Comparison of ENCODE assay signal across 8 cellular contexts in the genomic region with DNA sequence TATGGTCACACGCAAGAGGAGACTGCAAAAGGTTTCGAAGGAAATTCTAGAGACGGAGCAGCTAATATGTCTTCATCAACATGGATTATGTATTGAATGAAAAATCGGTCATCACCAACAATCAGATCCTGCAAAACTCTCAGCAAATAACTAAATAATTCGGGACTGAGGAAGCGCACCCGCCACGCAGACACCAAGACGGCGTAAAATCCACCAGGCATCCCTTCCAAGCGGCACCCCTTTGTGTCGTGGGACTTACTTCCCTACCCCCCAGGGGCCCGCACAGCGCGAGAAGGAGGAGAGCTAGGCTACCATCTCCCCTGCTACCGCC. TPM values are rescaled to one million over a fixed set of nuclear protein-coding genes. Genes with fewer than 3 reads are reported as not detected.
DNase-seq lines count a peak whose midpoint lies in the region; ATAC-seq, FAIRE-seq and TF ChIP-seq lines count a peak whose summit lies in the region.

No MANE protein-coding gene starts in this region.

- WGBS in heart left ventricle, 4 donors = 0 to 3% (median 0%) methylated on average over 16 of the region's 16 CpGs

- no peaks in the 10 kb centered on the region for H3K27me3 ChIP-seq in heart left ventricle
- no peaks in the 10 kb centered on the region for H3K27me3 ChIP-seq in gastrocnemius medialis

- TF ChIP-seq POLR2A in heart left ventricle (IDR thresholded peaks at IDR 0.05) = no peak
- TF ChIP-seq POLR2A in gastrocnemius medialis (IDR thresholded peaks at IDR 0.05) = no peak

- intact Hi-C loops in heart left ventricle (cut with DNase I) (loop anchor here in 6 of 10 donors (2.0 to 10.0 kb wide), 6 partner anchors 36 to 621 kb away; a partner anchor contains a TSS), gastrocnemius medialis (cut with DNase I; ENCODE audit: low total_unique reads) (loop anchor here (2.0 to 10.0 kb wide), 4 partner anchors 35 to 529 kb away; a partner anchor contains a TSS)

- no peaks in the 10 kb centered on the region for H3K9me3 Mint-ChIP-seq in activated T-cell treated with anti-CD3 and anti-CD28 coated beads, Interleukin-2, amount 50 U/mL, for 72 hours

- in situ Hi-C loops in gastrocnemius medialis (cut with MboI; ENCODE audit: low sequenced_read_pairs in 4 of 4) = no loop called here

- peaks cover 0 to 3% of the 10 kb centered on the region in 2 donors for H3K36me3 Mint-ChIP-seq in activated T-cell treated with anti-CD3 and anti-CD28 coated beads, Interleukin-2, amount 50 U/mL, for 72 hours (ENCODE audit: insufficient read depth in 2 of 2)

- no peaks in the 10 kb centered on the region for H3K36me3 ChIP-seq in heart left ventricle
- H3K36me3 ChIP-seq in gastrocnemius medialis = no peaks in the 10 kb centered on the region

- H3K27ac ChIP-seq in heart left ventricle (peak overlapping the region; percentile 2 to 92 (median 83)), gastrocnemius medialis (peak overlapping the region; percentile 83 to 89 (median 86))

- ATAC-seq in HG03097 (IDR thresholded peaks at IDR 0.05; ENCODE audit: low FRiP score, unreplicated experiment) (peak; percentile 37), heart left ventricle (peak; percentile 22 to 50 (median 38)), gastrocnemius medialis (peak; percentile 17 to 27)
- ATAC-seq in activated T-cell treated with anti-CD3 and anti-CD28 coated beads, Interleukin-2, amount 50 U/mL, for 72 hours (replicated peaks in 1 of 2) = peak; percentile 53 to 65

- H3K4me3 ChIP-seq in heart left ventricle = peak overlapping the region; percentile 70 to 100 (median 90)
- peak overlapping the region; percentile 74 to 99 (median 91) for H3K4me3 ChIP-seq in gastrocnemius medialis

- peak overlapping the region; percentile 96 to 97 for H3K4me3 Mint-ChIP-seq in activated T-cell treated with anti-CD3 and anti-CD28 coated beads, Interleukin-2, amount 50 U/mL, for 72 hours

- no peaks in the 10 kb centered on the region for H3K27me3 Mint-ChIP-seq in activated T-cell treated with anti-CD3 and anti-CD28 coated beads, Interleukin-2, amount 50 U/mL, for 72 hours (ENCODE audit: low read depth)

- DNase-seq in activated CD8-positive, alpha-beta memory T cell treated with anti-CD3 and anti-CD28 coated beads, Interleukin-2, amount 50 U/mL, for 1 hour (ENCODE audit: extremely low read depth) = peak; percentile 20
- DNase-seq in activated CD8-positive, alpha-beta memory T cell treated with anti-CD3 and anti-CD28 coated beads, Interleukin-2, amount 50 U/mL, for 4 hours = no peak
- no peak for DNase-seq in activated T-cell treated with anti-CD3 and anti-CD28 coated beads, Interleukin-2, amount 50 U/mL, for 72 hours
- no peak for DNase-seq in heart left ventricle
- DNase-seq in gastrocnemius medialis = peak in 1 of 2 donors; percentile 20
- DNase-seq in D721Med (ENCODE audit: insufficient read length, low spot score) = no peak
- no peak for DNase-seq in NCI-H748 treated with DMSO at 0.1 percent for 48 hours (lab: John Stamatoyannopoulos, UW)

- TF ChIP-seq CTCF in heart left ventricle (IDR thresholded peaks at IDR 0.05) (peak in 4 of 12 donors; percentile 18 to 46 (median 32)), gastrocnemius medialis (IDR thresholded peaks at IDR 0.05 in 4 of 5, conservative IDR thresholded peaks at IDR 0.05 in 1 of 5) (no peak), D721Med (IDR thresholded peaks at IDR 0.05; ENCODE audit: insufficient read depth, missing control alignments) (no peak)

- peak overlapping the region; percentile 73 for H3K27ac Mint-ChIP-seq in activated T-cell treated with anti-CD3 and anti-CD28 coated beads, Interleukin-2, amount 50 U/mL, for 72 hours

- no peak for FAIRE-seq in D721Med (lab: Jason Lieb, UNC)

- peaks cover 74% of the 10 kb centered on the region for H3K4me1 Mint-ChIP-seq in activated T-cell treated with anti-CD3 and anti-CD28 coated beads, Interleukin-2, amount 50 U/mL, for 72 hours (ENCODE audit: low read depth)

- H3K9me3 ChIP-seq in heart left ventricle (no peaks in the 10 kb centered on the region), gastrocnemius medialis (no peaks in the 10 kb centered on the region)

- H3K4me1 ChIP-seq in heart left ventricle (peaks cover 0 to 41% (median 18%) of the 10 kb centered on the region in 12 donors), gastrocnemius medialis (peaks cover 22 to 23% of the 10 kb centered on the region in 2 donors)

RNA-seq across cellular contexts. Expression of a gene that starts 0.7 kb away (rescaled TPM):
- 1 to 10 TPM; 8.0 to 8.7 TPM for total RNA-seq in activated T-cell treated with anti-CD3 and anti-CD28 coated beads, Interleukin-2, amount 50 U/mL, for 72 hours
- total RNA-seq in heart left ventricle (10 to 100 TPM in 7 of 9 donors, 1 to 10 TPM in 2; 5.8 to 17.0 (median 12.6) TPM), gastrocnemius medialis (1 to 10 TPM; 1.0 to 2.4 (median 1.5) TPM)
- 10 to 100 TPM in 1 of 2 donors, 1 to 10 TPM in 1; 9.0 to 19.3 TPM for polyA plus RNA-seq in heart left ventricle

RNA-seq across cellular contexts. Expression of a gene that starts 1.0 kb away (rescaled TPM):
- total RNA-seq in activated T-cell treated with anti-CD3 and anti-CD28 coated beads, Interleukin-2, amount 50 U/mL, for 72 hours = 10 to 100 TPM in 1 of 2 donors, 1 to 10 TPM in 1; 7.5 to 10.4 TPM
- total RNA-seq in heart left ventricle (1 to 10 TPM in 7 of 9 donors, under 1 TPM in 2; 0.50 to 7.2 (median 2.4) TPM), gastrocnemius medialis (1 to 10 TPM in 1 of 4 donors, under 1 TPM in 3; 0.20 to 5.0 (median 0.76) TPM)
- polyA plus RNA-seq in heart left ventricle = 1 to 10 TPM; 1.8 to 5.9 TPM

RNA-seq across cellular contexts. Expression of a gene that starts 30.3 kb away (rescaled TPM):
- total RNA-seq in activated T-cell treated with anti-CD3 and anti-CD28 coated beads, Interleukin-2, amount 50 U/mL, for 72 hours = 10 to 100 TPM; 19.6 to 20.1 TPM
- total RNA-seq in heart left ventricle (10 to 100 TPM; 18.5 to 75.1 (median 27.6) TPM), gastrocnemius medialis (100 to 1,000 TPM; 103 to 204 (median 145) TPM)
- polyA plus RNA-seq in heart left ventricle = 10 to 100 TPM; 10.7 to 28.5 TPM
